In genomic region chr20:57469418-57470211, GRCh38 we compare ENCODE assay signal across 2 cellular contexts.
TF ChIP-seq lines count a peak whose summit lies in the region.

No MANE protein-coding gene starts in this region.

TF ChIP-seq in HEK293, 187 proteins besides CTCF, POLR2A, EP300 and RAD21:
- no peak for TF ChIP-seq ZNF354C (tag by site-specific recombination; IDR thresholded peaks at IDR 0.05; ENCODE audit: borderline replicate concordance, low read depth)
- 0 out of 2 replicates have a peak, but pooled peaks have one; percentile 9 for TF ChIP-seq ZNF341 (tag by site-specific recombination; IDR thresholded peaks at IDR 0.05; ENCODE audit: low read depth)
- TF ChIP-seq GLI4 (tag by site-specific recombination; IDR thresholded peaks at IDR 0.05), result no peak
TF ChIP-seq in HEK293: peak in this region for 1.

TF ChIP-seq in GM12878, 131 proteins besides CTCF, POLR2A, EP300 and RAD21:
- TF ChIP-seq TAF1 (IDR thresholded peaks at IDR 0.05; ENCODE audit: borderline replicate concordance, low read depth, low read length) (0 out of 2 replicates have a peak, but pooled peaks have one; percentile 1), POU2F2 (IDR thresholded peaks at IDR 0.05; ENCODE audit: borderline replicate concordance, low read depth, low read length) (peak; percentile 89; the same call in 2 of the 3 replicates), BCL11A (IDR thresholded peaks at IDR 0.05; ENCODE audit: low read depth, low read length) (no peak), SPI1 (IDR thresholded peaks at IDR 0.05; ENCODE audit: borderline replicate concordance, insufficient read depth, low read depth, low read length) (no peak), ATF7 (IDR thresholded peaks at IDR 0.05; ENCODE audit: low read depth) (no peak), SMC3 (IDR thresholded peaks at IDR 0.05; ENCODE audit: borderline replicate concordance, low read length) (no peak), IKZF1 (conservative IDR thresholded peaks at IDR 0.05) (0 out of 2 replicates have a peak, but pooled peaks have one; percentile 14), IRF5 (IDR thresholded peaks at IDR 0.05; ENCODE audit: borderline replicate concordance) (no peak), SKIL (IDR thresholded peaks at IDR 0.05; ENCODE audit: low read depth, poor library complexity, severe bottlenecking) (no peak), ZNF274 (IDR thresholded peaks at IDR 0.05; ENCODE audit: insufficient read depth, insufficient read length) (no peak), ZBTB33 (IDR thresholded peaks at IDR 0.05) (no peak), BHLHE40 (IDR thresholded peaks at IDR 0.05; ENCODE audit: borderline replicate concordance in 1 of 2, low read depth in 2 of 2, low read length in 1 of 2) (0 out of 4 replicates have a peak, but pooled peaks of 1 of the 2 experiments have one; percentile 24), WRNIP1 (IDR thresholded peaks at IDR 0.05; ENCODE audit: borderline replicate concordance, low read depth, low read length) (no peak), MXI1 (IDR thresholded peaks at IDR 0.05; ENCODE audit: low read depth, low read length) (no peak), FOS (IDR thresholded peaks at IDR 0.05; ENCODE audit: borderline replicate concordance, extremely low read depth, insufficient read length) (no peak), MEF2B (IDR thresholded peaks at IDR 0.05; ENCODE audit: partially characterized antibody, poor library complexity, severe bottlenecking) (no peak), ZNF687 (IDR thresholded peaks at IDR 0.05) (peak; percentile 12; the same call in 1 of the 2 replicates), DPF2 (IDR thresholded peaks at IDR 0.05) (no peak)
